ENCODE assay signal across 8 cellular contexts in genomic region chr12:116532986-116533342, GRCh38. TPM values are rescaled to one million over a fixed set of nuclear protein-coding genes. Genes with fewer than 3 reads are reported as not detected.
DNase-seq lines count a peak whose midpoint lies in the region; ATAC-seq and TF ChIP-seq lines count a peak whose summit lies in the region.

No MANE protein-coding gene starts in this region.

- no peak overlapping the region for H2BK5ac ChIP-seq in trophoblast cell (ENCODE audit: low read depth, low read length, poor library complexity)

- H3K4me1 Mint-ChIP-seq in IgD-negative memory B cell = peaks cover 15 to 25% (median 17%) of the 10 kb centered on the region in 3 donors
- H3K4me1 Mint-ChIP-seq in chondrocyte (ENCODE audit: low read depth) = peaks cover 46% of the 10 kb centered on the region

- no peak overlapping the region for H3K4me3 ChIP-seq in trophoblast cell (ENCODE audit: low read depth, low read length)

- no peak for TF ChIP-seq CTCF in chondrocyte (IDR thresholded peaks at IDR 0.05)

- DNase-seq in NCI-H1436 (lab: John Stamatoyannopoulos, UW) (peak; percentile 63), NCI-H1436 treated with DMSO at 0.1 percent for 48 hours (lab: John Stamatoyannopoulos, UW) (no peak), chondrocyte (ENCODE audit: low spot score) (no peak), trophoblast cell (no peak), NCI-H146 treated with DMSO at 0.1 percent for 48 hours (lab: John Stamatoyannopoulos, UW; ENCODE audit: unreplicated experiment) (no peak)
- no peak for DNase-seq in activated CD4-positive, CD25-positive, alpha-beta regulatory T cell treated with anti-CD3 and anti-CD28 coated beads, Interleukin-2, amount 50 U/mL, for 72 hours

- H3K27me3 Mint-ChIP-seq in IgD-negative memory B cell = no peaks in the 10 kb centered on the region
- no peaks in the 10 kb centered on the region for H3K27me3 Mint-ChIP-seq in chondrocyte (ENCODE audit: low read depth)

- whole genome bisulfite sequencing in trophoblast cell (ENCODE audit: extremely low coverage, insufficient coverage, insufficient read length) = no CpG with 5 or more reads among the region's 11 CpGs

- H3K9me3 ChIP-seq in trophoblast cell (ENCODE audit: insufficient read depth, low read depth, low read length) = peaks cover 1% of the 10 kb centered on the region

- H3K23ac ChIP-seq in trophoblast cell (ENCODE audit: low read length) = no peak overlapping the region

- no peaks in the 10 kb centered on the region for H3K27me3 ChIP-seq in trophoblast cell (ENCODE audit: insufficient read depth, low read length)

- no peak overlapping the region for H3K9ac ChIP-seq in trophoblast cell (ENCODE audit: low read length)

- H3K36me3 ChIP-seq in trophoblast cell (ENCODE audit: control insufficient read depth in 1 of 2, insufficient read depth in 2 of 2, low read length in 2 of 2) = no peaks in the 10 kb centered on the region

- peaks cover 5 to 10% of the 10 kb centered on the region in 2 experiments for H3K4me1 ChIP-seq in trophoblast cell (ENCODE audit: control insufficient read depth in 1 of 2, insufficient read depth in 2 of 2, low read length in 2 of 2)

- no peaks in the 10 kb centered on the region for H3K79me2 ChIP-seq in trophoblast cell (ENCODE audit: control insufficient read depth, insufficient read depth, low read length, poor library complexity)

- H3K36me3 Mint-ChIP-seq in IgD-negative memory B cell (peaks cover 6% of the 10 kb centered on the region), chondrocyte (ENCODE audit: low read depth) (no peaks in the 10 kb centered on the region)

- H2AFZ ChIP-seq in trophoblast cell (ENCODE audit: insufficient read depth, low read length, poor library complexity) = peak overlapping the region; percentile 37

- no peak overlapping the region for H2BK12ac ChIP-seq in trophoblast cell (ENCODE audit: low read length)

- no peak overlapping the region for H2BK120ac ChIP-seq in trophoblast cell (ENCODE audit: insufficient read depth, low read length, poor library complexity)

- H2AK5ac ChIP-seq in trophoblast cell (ENCODE audit: low read length) = no peak overlapping the region

- H3K4me3 Mint-ChIP-seq in IgD-negative memory B cell (peak overlapping the region; percentile 51 to 99 (median 92)), chondrocyte (ENCODE audit: unreplicated experiment) (peak overlapping the region; percentile 85)

- H4K8ac ChIP-seq in trophoblast cell (ENCODE audit: low read depth, low read length) = no peak overlapping the region

- no peak for ATAC-seq in GM18873 (IDR thresholded peaks at IDR 0.05; ENCODE audit: low FRiP score, unreplicated experiment)

- H3K14ac ChIP-seq in trophoblast cell (ENCODE audit: low read length) = no peak overlapping the region

- H3K4me2 ChIP-seq in trophoblast cell (ENCODE audit: low read length) = peak overlapping the region; percentile 48

- no peak overlapping the region for H3K4ac ChIP-seq in trophoblast cell (ENCODE audit: low read depth, low read length)

- no peak overlapping the region for H4K12ac ChIP-seq in trophoblast cell (ENCODE audit: low read depth, low read length)

- H3K27ac ChIP-seq in trophoblast cell (ENCODE audit: low read depth, low read length) = no peak overlapping the region

- H4K91ac ChIP-seq in trophoblast cell (ENCODE audit: low read depth, low read length) = no peak overlapping the region

- H3K18ac ChIP-seq in trophoblast cell (ENCODE audit: low read length) = no peak overlapping the region

- H3K9me3 Mint-ChIP-seq in IgD-negative memory B cell (no peaks in the 10 kb centered on the region), chondrocyte (ENCODE audit: low read depth) (no peaks in the 10 kb centered on the region)

- no peaks in the 10 kb centered on the region for H3K79me1 ChIP-seq in trophoblast cell (ENCODE audit: low read length)

- H3K27ac Mint-ChIP-seq in IgD-negative memory B cell (peak overlapping the region; percentile 18 to 91 (median 34)), chondrocyte (ENCODE audit: unreplicated experiment) (peak overlapping the region; percentile 94)

RNA-seq across cellular contexts. Expression of gene MAP1LC3B2, which starts 26.2 kb away (rescaled TPM):
- polyA plus RNA-seq in IgD-negative memory B cell = 6.9 TPM
- total RNA-seq in chondrocyte = 3.3 to 4.1 TPM (median 3.3 TPM) in 3 replicates
- polyA plus RNA-seq in trophoblast cell (2013) = 0.28 and 0.31 TPM in 2 replicates
